Comparison of ENCODE assay signal across 9 cellular contexts in genomic region chr12:107903377-107904061, GRCh38.
DNase-seq lines count a peak whose midpoint lies in the region; ATAC-seq lines count a peak whose summit lies in the region.
"Had no signal": no experiment of that assay in that cellular context is flagged by ENCODE, and none has a peak within 500 bp of the region (broad histone marks: within the 10 kb centered on the region; RNA-seq: fewer than 3 reads in every experiment).

No MANE protein-coding gene starts in this region.

- ATAC-seq in GM18508 (IDR thresholded peaks at IDR 0.05; ENCODE audit: insufficient read depth, unreplicated experiment) (peak; percentile 68), HG02852 (IDR thresholded peaks at IDR 0.05; ENCODE audit: unreplicated experiment) (peak; percentile 99), left ventricle myocardium superior (peak; percentile 81)
- ATAC-seq: right lobe of liver had no signal

- no peaks in the 10 kb centered on the region for H3K36me3 ChIP-seq in skeletal muscle satellite cell (ENCODE audit: insufficient read depth, low read length)
- H3K36me3 ChIP-seq: right lobe of liver had no signal

- no peak overlapping the region for H3K9ac ChIP-seq in skeletal muscle satellite cell (ENCODE audit: low read depth, low read length)

- peaks cover 17% of the 10 kb centered on the region for H3K27me3 ChIP-seq in skeletal muscle satellite cell (ENCODE audit: control insufficient read depth, insufficient read depth, low read length)

- peak overlapping the region; percentile 39 for H3K4me3 ChIP-seq in skeletal muscle satellite cell (ENCODE audit: low read length)

- DNase-seq in AG08396 (ENCODE audit: low spot score): peak; percentile 55
- DNase-seq in NCI-H2081 (lab: John Stamatoyannopoulos, UW): peak; percentile 81 to 90
- DNase-seq in activated CD8-positive, alpha-beta memory T cell treated with anti-CD3 and anti-CD28 coated beads, Interleukin-2, amount 50 U/mL, for 48 hours: peak; percentile 88
- DNase-seq in left ventricle myocardium superior: peak; percentile 73
- DNase-seq in activated gamma-delta T cell (lab: John Stamatoyannopoulos, UW): no peak

- no peaks in the 10 kb centered on the region for H3K4me1 ChIP-seq in skeletal muscle satellite cell (ENCODE audit: control insufficient read depth, insufficient read depth, low read length)

- peak overlapping the region; percentile 63 for H3K4me2 ChIP-seq in skeletal muscle satellite cell (ENCODE audit: low read length)

- intact Hi-C loops in left ventricle myocardium superior (cut with micrococcal nuclease): no loop called here

- no peaks in the 10 kb centered on the region for H3K9me3 ChIP-seq in skeletal muscle satellite cell (replicated peaks; ENCODE audit: low read length)
- H3K9me3 ChIP-seq: right lobe of liver had no signal
